In the genomic region with DNA sequence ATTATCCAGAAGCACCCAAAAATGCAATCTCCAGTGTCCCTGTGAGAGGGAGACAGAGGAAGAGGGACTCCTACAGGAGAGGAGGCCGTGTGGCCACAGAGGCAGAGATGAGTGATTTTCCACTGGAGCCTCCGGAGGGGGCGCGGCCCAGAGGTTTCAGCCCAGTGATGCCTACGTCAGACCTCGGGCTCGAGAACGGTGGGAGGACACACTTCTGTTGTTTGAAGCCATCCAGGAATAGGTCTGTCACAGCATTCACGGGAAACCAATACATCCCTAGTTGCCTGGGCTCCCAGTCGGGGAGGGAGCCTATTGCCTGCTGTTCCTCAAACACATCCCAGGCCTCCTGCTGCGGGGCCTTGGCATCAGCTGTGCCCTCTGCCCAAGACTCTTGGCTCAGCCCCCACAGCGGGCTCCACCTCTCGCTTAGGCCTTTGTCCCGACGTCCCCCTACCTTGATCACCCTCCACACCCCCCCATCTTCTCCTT, we compare ENCODE assay signal across 22 cellular contexts. TPM values are rescaled to one million over a fixed set of nuclear protein-coding genes. Genes with fewer than 3 reads are reported as not detected.
DNase-seq lines count a peak whose midpoint lies in the region; ATAC-seq and TF ChIP-seq lines count a peak whose summit lies in the region.
"Had no signal": no experiment of that assay in that cellular context is flagged by ENCODE, and none has a peak within 500 bp of the region (broad histone marks: within the 10 kb centered on the region; RNA-seq: fewer than 3 reads in every experiment).

No MANE protein-coding gene starts in this region.

- no peaks in the 10 kb centered on the region for H3K4me1 Mint-ChIP-seq in activated CD8-positive, alpha-beta memory T cell treated with anti-CD3 and anti-CD28 coated beads, Interleukin-2, amount 10 ng/mL, durations not matched to agents 7 days and 5 days
- H3K4me1 Mint-ChIP-seq in chondrocyte (ENCODE audit: low read depth) (peaks cover 14% of the 10 kb centered on the region), osteocyte (ENCODE audit: unreplicated experiment) (peaks cover 2% of the 10 kb centered on the region), WTC11 (no peaks in the 10 kb centered on the region)
- H3K4me1 Mint-ChIP-seq: activated naive CD8-positive, alpha-beta T cell treated with anti-CD3 and anti-CD28 coated beads for 36 hours had no signal

- H3K4me3 Mint-ChIP-seq in activated CD8-positive, alpha-beta memory T cell treated with anti-CD3 and anti-CD28 coated beads, Interleukin-2, amount 10 ng/mL, durations not matched to agents 7 days and 5 days = no peak overlapping the region
- H3K4me3 Mint-ChIP-seq in chondrocyte (ENCODE audit: unreplicated experiment) (no peak overlapping the region), osteocyte (ENCODE audit: unreplicated experiment) (no peak overlapping the region), WTC11 (no peak overlapping the region)
- H3K4me3 Mint-ChIP-seq: activated naive CD8-positive, alpha-beta T cell treated with anti-CD3 and anti-CD28 coated beads for 36 hours; CD4-positive, alpha-beta T cell; stimulated activated naive CD8-positive, alpha-beta T cell treated with anti-CD3 and anti-CD28 coated beads, Interleukin-15, Interleukin-2, amounts not matched to agents 100 ng/mL and 50 ng/mL, for 24 hours had no signal

- DNase-seq in activated CD8-positive, alpha-beta memory T cell treated with anti-CD3 and anti-CD28 coated beads, Interleukin-2, amount 50 U/mL, for 48 hours = peak; percentile 30
- DNase-seq in activated CD8-positive, alpha-beta memory T cell treated with anti-CD3 and anti-CD28 coated beads, Interleukin-2, amount 10 ng/mL, durations not matched to agents 7 days and 5 days = no peak
- peak; percentile 54 for DNase-seq in Daoy (ENCODE audit: low read depth)
- peak; percentile 77 for DNase-seq in chondrocyte (ENCODE audit: low spot score)
- peak; percentile 81 for DNase-seq in osteocyte (ENCODE audit: extremely low spot score, unreplicated experiment)
- DNase-seq in WTC11 (ENCODE audit: low spot score) = no peak
- DNase-seq: activated naive CD8-positive, alpha-beta T cell treated with anti-CD3 and anti-CD28 coated beads for 36 hours; HCEC 1CT; KG1; kidney glomerular epithelial cell; mucosa of descending colon; NCI-H1048; NCI-H82 had no signal

- no peak for ATAC-seq in activated CD8-positive, alpha-beta memory T cell treated with anti-CD3 and anti-CD28 coated beads, Interleukin-2, amount 10 ng/mL, durations not matched to agents 7 days and 5 days
- no peak for ATAC-seq in WTC11
- no peak for ATAC-seq in HG02885 (IDR thresholded peaks at IDR 0.05; ENCODE audit: poor library complexity, unreplicated experiment)
- no peak for ATAC-seq in HG03521 (IDR thresholded peaks at IDR 0.05; ENCODE audit: unreplicated experiment)
- ATAC-seq: body of pancreas, mucosa of descending colon had no signal

- H3K27ac Mint-ChIP-seq in activated CD8-positive, alpha-beta memory T cell treated with anti-CD3 and anti-CD28 coated beads, Interleukin-2, amount 10 ng/mL, durations not matched to agents 7 days and 5 days = no peak overlapping the region
- H3K27ac Mint-ChIP-seq in chondrocyte (ENCODE audit: unreplicated experiment) (no peak overlapping the region), osteocyte (ENCODE audit: unreplicated experiment) (no peak overlapping the region), WTC11 (no peak overlapping the region)
- H3K27ac Mint-ChIP-seq: activated naive CD8-positive, alpha-beta T cell treated with anti-CD3 and anti-CD28 coated beads for 36 hours; CD4-positive, alpha-beta T cell; stimulated activated naive CD8-positive, alpha-beta T cell treated with anti-CD3 and anti-CD28 coated beads, Interleukin-15, Interleukin-2, amounts not matched to agents 100 ng/mL and 50 ng/mL, for 24 hours had no signal

- CTCF ChIA-PET in activated CD8-positive, alpha-beta memory T cell treated with anti-CD3 and anti-CD28 coated beads, Interleukin-2, amount 10 ng/mL, durations not matched to agents 7 days and 5 days (lab: Charles Lee) = no interaction called here
- CTCF ChIA-PET in WTC11 (lab: Charles Lee) = interaction anchor here (1.1 kb wide), 1 partner anchor 303 kb away, joined by 3 read pairs; no protein-coding TSS in a partner anchor

- no peaks in the 10 kb centered on the region for H3K27me3 Mint-ChIP-seq in activated CD8-positive, alpha-beta memory T cell treated with anti-CD3 and anti-CD28 coated beads, Interleukin-2, amount 10 ng/mL, durations not matched to agents 7 days and 5 days
- H3K27me3 Mint-ChIP-seq in chondrocyte (ENCODE audit: low read depth) (peaks cover 6% of the 10 kb centered on the region), osteocyte (ENCODE audit: unreplicated experiment) (no peaks in the 10 kb centered on the region), WTC11 (ENCODE audit: low read depth) (no peaks in the 10 kb centered on the region; the same call in 1 of the 2 replicates)
- H3K27me3 Mint-ChIP-seq: activated naive CD8-positive, alpha-beta T cell treated with anti-CD3 and anti-CD28 coated beads for 36 hours; stimulated activated naive CD8-positive, alpha-beta T cell treated with anti-CD3 and anti-CD28 coated beads, Interleukin-15, Interleukin-2, amounts not matched to agents 100 ng/mL and 50 ng/mL, for 24 hours had no signal

- TF ChIP-seq CTCF in chondrocyte (IDR thresholded peaks at IDR 0.05) = no peak
- TF ChIP-seq CTCF in osteocyte (IDR thresholded peaks at IDR 0.05) = no peak
- TF ChIP-seq CTCF in WTC11 (IDR thresholded peaks at IDR 0.05) = no peak

- no peaks in the 10 kb centered on the region for H3K36me3 Mint-ChIP-seq in activated CD8-positive, alpha-beta memory T cell treated with anti-CD3 and anti-CD28 coated beads, Interleukin-2, amount 10 ng/mL, durations not matched to agents 7 days and 5 days
- H3K36me3 Mint-ChIP-seq in chondrocyte (ENCODE audit: low read depth) (no peaks in the 10 kb centered on the region), osteocyte (ENCODE audit: unreplicated experiment) (no peaks in the 10 kb centered on the region), WTC11 (no peaks in the 10 kb centered on the region)
- H3K36me3 Mint-ChIP-seq: activated naive CD8-positive, alpha-beta T cell treated with anti-CD3 and anti-CD28 coated beads for 36 hours had no signal

- POLR2A ChIA-PET in WTC11 (lab: Charles Lee) = no interaction called here

- no peaks in the 10 kb centered on the region for H3K9me3 Mint-ChIP-seq in activated CD8-positive, alpha-beta memory T cell treated with anti-CD3 and anti-CD28 coated beads, Interleukin-2, amount 10 ng/mL, durations not matched to agents 7 days and 5 days (ENCODE audit: low read depth)
- no peaks in the 10 kb centered on the region for H3K9me3 Mint-ChIP-seq in chondrocyte (ENCODE audit: low read depth)
- no peaks in the 10 kb centered on the region for H3K9me3 Mint-ChIP-seq in osteocyte (ENCODE audit: unreplicated experiment)
- no peaks in the 10 kb centered on the region for H3K9me3 Mint-ChIP-seq in WTC11
- H3K9me3 Mint-ChIP-seq: activated naive CD8-positive, alpha-beta T cell treated with anti-CD3 and anti-CD28 coated beads for 36 hours; CD4-positive, alpha-beta T cell; stimulated activated naive CD8-positive, alpha-beta T cell treated with anti-CD3 and anti-CD28 coated beads, Interleukin-15, Interleukin-2, amounts not matched to agents 100 ng/mL and 50 ng/mL, for 24 hours had no signal

TF ChIP-seq in WTC11, 78 proteins besides CTCF, POLR2A, EP300 and RAD21:
- no peak for TF ChIP-seq SP1 (CRISPR knock-in tag; conservative IDR thresholded peaks at IDR 0.05)

RNA-seq across cellular contexts. Expression of a gene that starts 39.2 kb away (rescaled TPM):
- total RNA-seq in activated CD8-positive, alpha-beta memory T cell treated with anti-CD3 and anti-CD28 coated beads, Interleukin-2, amount 10 ng/mL, durations not matched to agents 7 days and 5 days = not detected
- 2.7 and 5.0 TPM in 2 replicates for total RNA-seq in Daoy (2014; rRNA removed; shearing (Covaris generic))
- total RNA-seq in chondrocyte = 3.7 TPM in 1 of 3 replicates, not detected in the others
- total RNA-seq in osteocyte = 3.2 and 3.5 TPM in 2 replicates
- total RNA-seq in WTC11 (2021) = 6.9 to 10.0 TPM (median 7.8 TPM) in 3 replicates
- total RNA-seq: activated naive CD8-positive, alpha-beta T cell treated with anti-CD3 and anti-CD28 coated beads for 36 hours; body of pancreas; CD4-positive, alpha-beta T cell; colonic mucosa; endothelial cell of umbilical vein; fibroblast of villous mesenchyme; upper lobe of left lung had no signal

Comparison
In these comparisons a context has a peak if more than half of its experiments do, and no peak if none do; other contexts are left out.
1. DNase-seq: peak in activated CD8-positive, alpha-beta memory T cell treated with anti-CD3 and anti-CD28 coated beads, Interleukin-2, amount 50 U/mL, for 48 hours (single experiment), Daoy (single experiment), chondrocyte (single experiment) and osteocyte (single experiment); none in activated CD8-positive, alpha-beta memory T cell treated with anti-CD3 and anti-CD28 coated beads, Interleukin-2, amount 10 ng/mL, durations not matched to agents 7 days and 5 days (single experiment) and WTC11 (single experiment).